In the genomic region with DNA sequence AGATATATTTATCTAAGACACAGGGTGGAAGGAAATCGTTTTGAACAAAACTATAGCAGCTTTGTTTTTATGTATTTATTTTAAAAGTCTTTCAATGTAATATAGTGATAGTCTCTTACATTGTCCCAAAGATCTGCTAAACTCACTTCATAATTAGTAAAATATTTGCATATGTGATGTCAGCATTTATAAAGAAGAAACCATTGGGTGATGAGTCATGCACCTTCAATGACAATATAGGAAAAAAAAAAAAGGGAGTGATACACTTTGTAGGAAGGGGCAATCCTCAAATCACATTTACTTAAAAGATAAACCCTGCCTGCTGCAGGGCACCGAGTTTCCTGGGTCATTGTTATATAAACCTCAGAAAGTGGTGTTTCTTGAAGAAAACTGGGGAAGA, we compare ENCODE assay signal across 29 cellular contexts.
"Had no signal": no experiment of that assay in that cellular context is flagged by ENCODE, and none has a peak within 500 bp of the region (broad histone marks: within the 10 kb centered on the region; RNA-seq: fewer than 3 reads in every experiment).

No MANE protein-coding gene starts in this region.

- H3K9me3 Mint-ChIP-seq: activated naive CD4-positive, alpha-beta T cell treated with anti-CD3 and anti-CD28 coated beads for 36 hours; activated naive CD8-positive, alpha-beta T cell treated with anti-CD3 and anti-CD28 coated beads for 36 hours; mesothelial cell of epicardium had no signal

- DNase-seq: activated CD4-positive, alpha-beta T cell treated with anti-CD3 and anti-CD28 coated beads for 4 hours; activated CD4-positive, alpha-beta T cell treated with anti-CD3 and anti-CD28 coated beads, Interleukin-2, amount 50 U/mL, for 4 hours; activated effector memory CD4-positive, alpha-beta T cell treated with Interleukin-2 at 50 U/mL for 16 hours; activated naive CD4-positive, alpha-beta T cell treated with anti-CD3 and anti-CD28 coated beads for 36 hours; activated naive CD8-positive, alpha-beta T cell treated with anti-CD3 and anti-CD28 coated beads for 36 hours; adrenal gland; aorta; body of pancreas; cerebellar nuclear complex; colonic mucosa; effector CD8-positive, alpha-beta T cell; foreskin fibroblast; head of caudate nucleus; hippocampal formation; left cardiac atrium; naive B cell; nephron progenitor cell; ovary; retina; stimulated activated CD4-positive, alpha-beta T cell treated with anti-CD3 and anti-CD28 coated beads, Interleukin-12 subunit alpha, Interleukin-12 subunit beta, amount 100 ng/mL, for 4 hours; stimulated activated CD4-positive, alpha-beta T cell treated with anti-CD3 and anti-CD28 coated beads, Interleukin-4, amount 100 ng/mL, for 1 hour; trophoblast cell had no signal

- H3K27me3 ChIP-seq: adrenal gland, body of pancreas, cardiac muscle cell, colonic mucosa, ovary had no signal

- H3K4me1 ChIP-seq: adrenal gland, body of pancreas, colonic mucosa had no signal

- ATAC-seq: body of pancreas, left cardiac atrium, sciatic nerve had no signal

- H3K4me3 ChIP-seq: adrenal gland, body of pancreas, cardiac muscle cell, colonic mucosa, ovary, skin epidermis, thoracic aorta had no signal

- H3K36me3 Mint-ChIP-seq: activated naive CD8-positive, alpha-beta T cell treated with anti-CD3 and anti-CD28 coated beads for 36 hours; mesothelial cell of epicardium; naive B cell had no signal

- H3K27ac Mint-ChIP-seq: activated naive CD4-positive, alpha-beta T cell treated with anti-CD3 and anti-CD28 coated beads for 36 hours; activated naive CD8-positive, alpha-beta T cell treated with anti-CD3 and anti-CD28 coated beads for 36 hours; mesothelial cell of epicardium; naive B cell; nephron progenitor cell; progenitor cell of endocrine pancreas; stimulated activated naive CD8-positive, alpha-beta T cell treated with anti-CD3 and anti-CD28 coated beads, Interleukin-15, Interleukin-2, amounts not matched to agents 100 ng/mL and 50 ng/mL, for 24 hours had no signal

- H3K27me3 Mint-ChIP-seq: activated naive CD8-positive, alpha-beta T cell treated with anti-CD3 and anti-CD28 coated beads for 36 hours; naive B cell; progenitor cell of endocrine pancreas; stimulated activated naive CD8-positive, alpha-beta T cell treated with anti-CD3 and anti-CD28 coated beads, Interleukin-15, Interleukin-2, amounts not matched to agents 100 ng/mL and 50 ng/mL, for 24 hours had no signal

- H3K4me1 Mint-ChIP-seq: activated naive CD8-positive, alpha-beta T cell treated with anti-CD3 and anti-CD28 coated beads for 36 hours; naive B cell had no signal

- H3K27ac ChIP-seq: adrenal gland, body of pancreas, cardiac muscle cell, colonic mucosa, ovary, skin epidermis, thoracic aorta had no signal

- H3K36me3 ChIP-seq: adrenal gland, cardiac muscle cell, colonic mucosa, ovary, thoracic aorta had no signal

- H3K9me3 ChIP-seq: adrenal gland, body of pancreas, colonic mucosa, ovary, thoracic aorta had no signal

- H3K4me3 Mint-ChIP-seq: activated naive CD4-positive, alpha-beta T cell treated with anti-CD3 and anti-CD28 coated beads for 36 hours; activated naive CD8-positive, alpha-beta T cell treated with anti-CD3 and anti-CD28 coated beads for 36 hours; mesothelial cell of epicardium; naive B cell; nephron progenitor cell; stimulated activated naive CD8-positive, alpha-beta T cell treated with anti-CD3 and anti-CD28 coated beads, Interleukin-15, Interleukin-2, amounts not matched to agents 100 ng/mL and 50 ng/mL, for 24 hours had no signal
